ENCODE assay signal across 2 cellular contexts in genomic region chr9:78272307-78272706, GRCh38.
TF ChIP-seq lines count a peak whose summit lies in the region.

No MANE protein-coding gene starts in this region.

TF ChIP-seq in liver, 16 proteins besides CTCF, POLR2A, EP300 and RAD21:
- TF ChIP-seq TAF1 (conservative IDR thresholded peaks at IDR 0.05) (no peak), EGR1 (IDR thresholded peaks at IDR 0.05; ENCODE audit: low read depth in 2 of 2) (no peak), RXRA (IDR thresholded peaks at IDR 0.05) (peak in 1 of 2 donors; percentile 18), HNF4A (conservative IDR thresholded peaks at IDR 0.05) (peak; percentile 60 to 67), JUND (IDR thresholded peaks at IDR 0.05) (no peak), SP1 (IDR thresholded peaks at IDR 0.05) (peak; percentile 20), GABPA (IDR thresholded peaks at IDR 0.05 in 1 of 2, conservative IDR thresholded peaks at IDR 0.05 in 1 of 2) (no peak), HNF4G (IDR thresholded peaks at IDR 0.05) (no peak), MAX (IDR thresholded peaks at IDR 0.05) (no peak), FOXA2 (IDR thresholded peaks at IDR 0.05) (no peak), YY1 (IDR thresholded peaks at IDR 0.05) (peak; percentile 34), FOXA1 (IDR thresholded peaks at IDR 0.05) (no peak)
- TF ChIP-seq, protein P1, sequence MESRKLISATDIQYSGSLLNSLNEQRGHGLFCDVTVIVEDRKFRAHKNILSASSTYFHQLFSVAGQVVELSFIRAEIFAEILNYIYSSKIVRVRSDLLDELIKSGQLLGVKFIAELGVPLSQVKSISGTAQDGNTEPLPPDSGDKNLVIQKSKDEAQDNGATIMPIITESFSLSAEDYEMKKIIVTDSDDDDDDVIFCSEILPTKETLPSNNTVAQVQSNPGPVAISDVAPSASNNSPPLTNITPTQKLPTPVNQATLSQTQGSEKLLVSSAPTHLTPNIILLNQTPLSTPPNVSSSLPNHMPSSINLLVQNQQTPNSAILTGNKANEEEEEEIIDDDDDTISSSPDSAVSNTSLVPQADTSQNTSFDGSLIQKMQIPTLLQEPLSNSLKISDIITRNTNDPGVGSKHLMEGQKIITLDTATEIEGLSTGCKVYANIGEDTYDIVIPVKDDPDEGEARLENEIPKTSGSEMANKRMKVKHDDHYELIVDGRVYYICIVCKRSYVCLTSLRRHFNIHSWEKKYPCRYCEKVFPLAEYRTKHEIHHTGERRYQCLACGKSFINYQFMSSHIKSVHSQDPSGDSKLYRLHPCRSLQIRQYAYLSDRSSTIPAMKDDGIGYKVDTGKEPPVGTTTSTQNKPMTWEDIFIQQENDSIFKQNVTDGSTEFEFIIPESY (IDR thresholded peaks at IDR 0.05): no peak
TF ChIP-seq in liver: peak in this region for 4.

TF ChIP-seq in HepG2, 621 proteins besides CTCF, POLR2A, EP300 and RAD21:
- TF ChIP-seq KAT7 (CRISPR knock-in tag; IDR thresholded peaks at IDR 0.05; ENCODE audit: borderline replicate concordance): no peak
- no peak for TF ChIP-seq ZNF713 (CRISPR knock-in tag; IDR thresholded peaks at IDR 0.05)
- no peak for TF ChIP-seq ZNF263 (CRISPR knock-in tag; IDR thresholded peaks at IDR 0.05)
- TF ChIP-seq BRCA1 (CRISPR knock-in tag; IDR thresholded peaks at IDR 0.05): no peak
- TF ChIP-seq ZNF563 (CRISPR knock-in tag; IDR thresholded peaks at IDR 0.05): no peak
